8 cellular contexts compared by ENCODE assay signal in the genomic region with DNA sequence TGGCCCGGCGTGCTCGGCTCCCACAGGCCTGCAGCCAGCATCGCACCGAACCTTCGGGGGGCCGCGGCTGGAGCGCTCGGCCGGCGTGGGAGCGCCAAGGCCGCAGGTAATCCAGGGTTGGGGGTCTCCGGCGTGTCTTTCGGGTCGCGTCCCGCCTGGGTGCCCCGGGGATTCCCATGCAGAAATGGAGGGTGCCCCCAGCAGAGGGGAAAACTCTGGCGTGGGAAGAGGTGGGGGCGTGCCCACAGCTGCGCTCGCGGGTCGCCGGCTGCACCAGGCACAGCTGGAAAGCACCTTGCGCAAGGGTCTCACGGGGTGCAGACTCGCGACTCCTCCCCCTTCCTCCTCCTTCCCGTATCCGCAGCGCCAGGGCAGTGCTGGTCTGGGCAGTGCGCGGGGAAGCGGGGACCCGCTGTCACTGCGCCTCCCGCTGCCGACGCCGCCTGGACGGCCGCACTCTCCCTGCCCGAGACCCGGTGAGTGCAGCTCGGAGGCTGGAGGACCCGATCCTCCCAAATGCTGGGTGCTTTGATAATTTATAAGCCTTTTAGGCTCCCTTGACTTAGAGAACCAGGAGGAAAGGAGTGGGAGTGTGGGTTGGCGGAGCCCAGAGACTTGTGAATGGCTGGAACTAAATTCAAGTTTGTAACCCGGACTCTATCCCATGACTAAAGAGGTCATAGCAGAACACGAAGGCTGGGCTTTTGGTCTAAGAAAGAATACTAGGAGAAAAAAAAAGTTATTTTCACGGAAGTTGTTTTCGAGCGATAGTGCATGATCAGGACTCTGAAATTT. TPM values are rescaled to one million over a fixed set of nuclear protein-coding genes. Genes with fewer than 3 reads are reported as not detected.
DNase-seq lines count a peak whose midpoint lies in the region; TF ChIP-seq lines count a peak whose summit lies in the region.

No MANE protein-coding gene starts in this region.

- TF ChIP-seq CTCF in GM10266 (IDR thresholded peaks at IDR 0.05; ENCODE audit: control insufficient read depth, insufficient read depth, low read depth, missing control alignments) (no peak), colonic mucosa (IDR thresholded peaks at IDR 0.05) (no peak)

- DNase-seq in GM10266 (ENCODE audit: extremely low spot score) (peak; percentile 76), H7 (peak; percentile 85), M059J (ENCODE audit: low read depth) (peak; percentile 57), colonic mucosa (peak; percentile 84), left kidney (ENCODE audit: low read depth, low spot score) (peak; percentile 93), NCI-H2171 (lab: John Stamatoyannopoulos, UW) (no peak)
- peak; percentile 39 for DNase-seq in activated CD4-positive, alpha-beta T cell treated with anti-CD3 and anti-CD28 coated beads for 1 hour
- DNase-seq in stimulated activated CD4-positive, alpha-beta T cell treated with anti-CD3 and anti-CD28 coated beads, Interleukin-4, amount 100 ng/mL, for 24 hours: peak; percentile 65

- H3K36me3 ChIP-seq in H7 (replicated peaks; ENCODE audit: control insufficient read depth, insufficient read depth, low read length): no peaks in the 10 kb centered on the region
- H3K36me3 ChIP-seq in colonic mucosa: peaks cover 3% of the 10 kb centered on the region

- H3K4me3 ChIP-seq in H7 (ENCODE audit: insufficient read depth, low read depth, low read length): peak overlapping the region; percentile 86
- peak overlapping the region; percentile 88 for H3K4me3 ChIP-seq in colonic mucosa

- intact Hi-C loops in colonic mucosa (cut with DNase I): no loop called here

- peaks cover 3% of the 10 kb centered on the region for H3K4me1 ChIP-seq in colonic mucosa

- H3K9me3 ChIP-seq in colonic mucosa: no peaks in the 10 kb centered on the region

- H3K9ac ChIP-seq in colonic mucosa (ENCODE audit: low read depth in 2 of 2, low read length in 2 of 2): peak overlapping the region; percentile 87 to 96

- H3K27me3 ChIP-seq in H7 (ENCODE audit: control insufficient read depth, insufficient read depth, low read length) (peaks cover 8% of the 10 kb centered on the region; the same call in 1 of the 2 replicates), colonic mucosa (no peaks in the 10 kb centered on the region)

- H3K27ac ChIP-seq in colonic mucosa: peak overlapping the region; percentile 100

RNA-seq across cellular contexts. Expression of gene MAP3K8, which starts 0.5 kb away (rescaled TPM):
- 10.5 and 12.9 TPM in 2 replicates for total RNA-seq in H7 (2014; rRNA removed; shearing (Covaris generic))
- 0.76 and 3.3 TPM in 2 replicates for total RNA-seq in M059J (2014; rRNA removed; shearing (Covaris generic))
- 10 to 100 TPM in 1 of 2 donors, 1 to 10 TPM in 1; 6.8 to 12.6 TPM for total RNA-seq in colonic mucosa
